8 cellular contexts compared by ENCODE assay signal in the genomic region with DNA sequence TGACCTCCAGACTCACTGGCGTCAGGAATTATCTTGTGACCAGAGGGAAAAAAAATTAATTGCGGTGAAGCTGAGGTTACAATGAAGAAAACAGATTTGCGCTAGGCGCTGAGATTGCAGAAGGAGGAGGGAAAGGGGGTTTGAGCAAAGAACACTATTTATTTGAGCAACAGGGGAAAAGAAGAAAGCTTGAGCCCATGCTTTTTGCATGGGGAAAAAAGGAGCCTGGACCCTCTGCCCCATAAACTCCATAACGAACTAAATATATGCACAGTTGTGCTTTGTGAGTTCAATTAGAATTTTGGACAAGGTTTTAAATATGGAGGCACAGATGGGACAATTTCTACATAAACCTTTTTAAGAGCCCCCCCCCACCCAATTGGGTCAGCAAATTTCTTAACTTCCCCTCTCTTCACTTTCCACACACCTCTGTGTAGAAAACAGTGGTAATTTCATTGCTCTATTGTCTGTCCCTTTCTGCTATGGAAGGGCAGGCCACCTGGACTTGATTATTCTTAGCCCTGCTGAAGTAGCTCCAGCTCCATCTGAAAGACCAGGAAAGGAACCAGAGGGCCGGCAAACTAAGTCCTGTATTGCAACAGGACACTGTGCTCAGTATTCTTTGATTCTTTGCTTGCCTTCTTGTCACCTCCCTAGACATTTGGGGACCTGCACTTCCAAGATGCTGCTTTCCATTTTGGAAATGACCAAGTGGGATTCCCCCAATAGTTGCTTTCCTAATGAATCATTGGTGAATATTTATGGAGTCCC. TPM values are rescaled to one million over a fixed set of nuclear protein-coding genes. Genes with fewer than 3 reads are reported as not detected.
DNase-seq lines count a peak whose midpoint lies in the region; ATAC-seq, FAIRE-seq and TF ChIP-seq lines count a peak whose summit lies in the region.

No MANE protein-coding gene starts in this region.

- DNase-seq in BJ (ENCODE audit: low read depth) = no peak
- DNase-seq in midbrain (lab: John Stamatoyannopoulos, UW) = peak; percentile 64
- DNase-seq in globus pallidus (ENCODE audit: low spot score) = no peak
- DNase-seq in stimulated activated CD4-positive, alpha-beta T cell treated with anti-CD3 and anti-CD28 coated beads, Interleukin-4, amount 100 ng/mL, for 4 hours = no peak
- DNase-seq in HTR-8/SVneo (ENCODE audit: insufficient read length, low spot score) = no peak

- peaks cover 90% of the 10 kb centered on the region for H3K4me1 Mint-ChIP-seq in brain

- H3K4me1 ChIP-seq in HUES6 (ENCODE audit: control insufficient read depth, insufficient read depth, low read length) = peaks cover 66% of the 10 kb centered on the region

- POLR2A ChIA-PET in BJ (lab: Charles Lee) = interaction anchor here (0.7 to 1.6 kb wide), 5 partner anchors 17 to 1056 kb away, joined by 3 to 6 read pairs (median 4); no protein-coding TSS in a partner anchor

- H3K4me3 ChIP-seq in BJ (ENCODE audit: low read depth, low read length) (peak overlapping the region; percentile 25), HUES6 (ENCODE audit: low read depth, low read length) (peak overlapping the region; percentile 73)

- H3K27me3 Mint-ChIP-seq in brain = peaks cover 51% of the 10 kb centered on the region

- H3K9me3 ChIP-seq in HUES6 (ENCODE audit: control insufficient read depth, insufficient read depth, low read depth, low read length) = no peaks in the 10 kb centered on the region

- TF ChIP-seq CTCF in BJ (IDR thresholded peaks at IDR 0.05; ENCODE audit: insufficient read depth, low read depth, low read length) (no peak), brain (conservative IDR thresholded peaks at IDR 0.05) (no peak)

- H3K36me3 Mint-ChIP-seq in brain = peaks cover 5% of the 10 kb centered on the region

- H3K27ac Mint-ChIP-seq in brain = peak overlapping the region; percentile 88 to 98 (median 98)

- peak overlapping the region; percentile 86 to 92 (median 89) for H3K4me3 Mint-ChIP-seq in brain

- CTCF ChIA-PET in BJ (lab: Yijun Ruan, JAX) = interaction anchor here (0.6 to 23.8 kb wide), 9 partner anchors 8 to 131 kb away, joined by 3 to 644 read pairs (median 3); a partner anchor contains a TSS

- peak overlapping the region; percentile 94 for H3K9ac ChIP-seq in HUES6 (ENCODE audit: low read length)

- ATAC-seq in HG02852 (IDR thresholded peaks at IDR 0.05; ENCODE audit: unreplicated experiment) = no peak

- H3K36me3 ChIP-seq in BJ (ENCODE audit: control insufficient read depth, insufficient read depth, low read length) (no peaks in the 10 kb centered on the region), HUES6 (ENCODE audit: control insufficient read depth, insufficient read depth, low read length) (peaks cover 16% of the 10 kb centered on the region)

- H3K27ac ChIP-seq in HUES6 (ENCODE audit: low read depth, low read length) = peak overlapping the region; percentile 95; the same call in 1 of the 2 replicates

- FAIRE-seq in HTR-8/SVneo (lab: Jason Lieb, UNC) = no peak

- no peaks in the 10 kb centered on the region for H3K9me3 Mint-ChIP-seq in brain

- no peaks in the 10 kb centered on the region for H3K27me3 ChIP-seq in BJ (ENCODE audit: control insufficient read depth, insufficient read depth, low read length)
- peaks cover 11% of the 10 kb centered on the region; the same call in 1 of the 2 replicates for H3K27me3 ChIP-seq in HUES6 (ENCODE audit: control insufficient read depth, insufficient read depth, low read length)

RNA-seq across cellular contexts. Expression of a gene that starts 0.9 kb away (rescaled TPM):
- polyA plus RNA-seq in BJ (2011; rRNA removed) (230 and 379 TPM in 2 replicates), brain (ENCODE audit: insufficient read depth, low read depth, low replicate concordance) (60.1 TPM)
- 249 and 251 TPM in 2 replicates for polyA minus RNA-seq in BJ (2011; rRNA and poly(A)+ RNA removed)

RNA-seq across cellular contexts. Expression of a gene that starts 29.1 kb away (rescaled TPM):
- polyA plus RNA-seq in BJ (2011; rRNA removed) (0.11 TPM in 2 replicates), brain (ENCODE audit: insufficient read depth, low read depth, low replicate concordance) (10.2 TPM)
- polyA minus RNA-seq in BJ (2011; rRNA and poly(A)+ RNA removed) = 0.24 and 0.67 TPM in 2 replicates

Comparison
In these comparisons a context has a peak if more than half of its experiments do, and no peak if none do; other contexts are left out.
1. RNA of a gene that starts 29.1 kb away (polyA plus RNA-seq): 10.2 TPM in brain (single experiment); 0.11 TPM in BJ; every median in the first group is over 10 times any median in the second.